Comparison of ENCODE assay signal across 11 cellular contexts in the genomic region with DNA sequence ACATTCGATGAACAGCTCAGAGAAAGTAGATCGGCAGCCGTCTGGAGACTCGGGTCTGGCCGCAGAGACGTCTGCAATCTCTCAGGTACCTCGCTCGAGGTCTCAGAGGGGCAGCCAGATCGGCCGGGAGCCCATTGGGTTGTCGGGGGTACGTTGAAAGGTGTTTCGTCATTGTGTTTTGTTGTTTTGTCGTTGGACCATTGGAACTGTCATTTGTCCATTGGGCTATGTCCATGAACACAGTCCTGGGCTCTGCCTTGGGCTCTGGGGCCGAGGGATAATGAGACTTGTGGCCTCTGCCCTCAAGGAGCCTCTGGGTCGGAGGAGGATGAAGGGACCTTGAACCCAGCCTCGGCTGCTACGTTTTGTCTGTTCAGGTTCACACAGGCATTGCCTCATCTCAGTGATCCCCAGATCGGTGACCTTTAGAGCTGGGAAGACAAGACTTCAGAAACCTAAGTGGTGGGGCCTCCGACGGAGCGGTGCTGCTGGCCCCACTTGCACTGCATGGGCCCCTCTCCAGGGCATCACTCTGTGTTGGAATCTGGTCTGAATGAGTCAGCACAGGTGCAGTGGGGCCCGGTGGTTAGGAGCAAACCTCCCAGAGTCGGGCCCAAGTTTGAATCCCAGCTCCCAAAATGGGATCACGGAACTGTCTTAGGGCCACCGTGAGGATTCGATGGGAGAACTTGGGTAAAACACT. TPM values are rescaled to one million over a fixed set of nuclear protein-coding genes. Genes with fewer than 3 reads are reported as not detected.
A peak's percentile ranks its signal among the peaks of the same experiment; 100 is the strongest.
DNase-seq lines count a peak whose midpoint lies in the region; ATAC-seq, FAIRE-seq and TF ChIP-seq lines count a peak whose summit lies in the region.
"Had no signal": no experiment of that assay in that cellular context is flagged by ENCODE, and none has a peak within 500 bp of the region (broad histone marks: within the 10 kb centered on the region; RNA-seq: fewer than 3 reads in every experiment).

No MANE protein-coding gene starts in this region.

- H3K27me3 ChIP-seq in MM.1S (replicated peaks; ENCODE audit: insufficient read depth, low read length) (no peaks in the 10 kb centered on the region), transverse colon (no peaks in the 10 kb centered on the region)
- H3K27me3 ChIP-seq: MG63 had no signal

- no peak overlapping the region for H3K4me3 Mint-ChIP-seq in brain
- H3K4me3 Mint-ChIP-seq in nephron: no peak overlapping the region
- H3K4me3 Mint-ChIP-seq: HFFc6 had no signal

- H3K9me3 ChIP-seq in MM.1S (replicated peaks; ENCODE audit: insufficient read depth, low read length) (no peaks in the 10 kb centered on the region), transverse colon (no peaks in the 10 kb centered on the region), kidney (ENCODE audit: control insufficient read depth in 1 of 2, low read length in 2 of 2) (no peaks in the 10 kb centered on the region)
- H3K9me3 ChIP-seq: MG63 had no signal

- peak overlapping the region; percentile 24; the same call in 1 of the 2 replicates for H3K4me2 ChIP-seq in MM.1S (ENCODE audit: low read depth, low read length)

- H3K79me2 ChIP-seq in MM.1S (ENCODE audit: low read length): no peaks in the 10 kb centered on the region

- H3K27me3 Mint-ChIP-seq in brain (no peaks in the 10 kb centered on the region), nephron (ENCODE audit: low read depth) (no peaks in the 10 kb centered on the region)

- no peaks in the 10 kb centered on the region for H3F3A ChIP-seq in MM.1S (ENCODE audit: insufficient read depth, low read length)

- FAIRE-seq in kidney (lab: Jason Lieb, UNC): no peak

- H3K4me1 Mint-ChIP-seq in brain (peaks cover 8% of the 10 kb centered on the region), nephron (peaks cover 6% of the 10 kb centered on the region)

- no peak for TF ChIP-seq CTCF in MM.1S (IDR thresholded peaks at IDR 0.05; ENCODE audit: low read length)
- no peak for TF ChIP-seq CTCF in brain (conservative IDR thresholded peaks at IDR 0.05)
- no peak for TF ChIP-seq CTCF in nephron (IDR thresholded peaks at IDR 0.05; ENCODE audit: unreplicated experiment in 3 of 3)
- no peak for TF ChIP-seq CTCF in transverse colon (IDR thresholded peaks at IDR 0.05)
- TF ChIP-seq CTCF in kidney (IDR thresholded peaks at IDR 0.05; ENCODE audit: borderline replicate concordance, extremely low read depth, insufficient read depth): no peak

- whole genome bisulfite sequencing in transverse colon (ENCODE audit: low coverage in 1 of 2), 2 donors: 92% methylated on average over 27 of the region's 27 CpGs; no CpG with 5 or more reads in 1 of the 2 donors

- no peak overlapping the region for H3K27ac ChIP-seq in MM.1S (ENCODE audit: low read length)
- H3K27ac ChIP-seq in transverse colon: peak overlapping the region in 3 of 4 donors; percentile 7 to 20 (median 8)
- H3K27ac ChIP-seq in kidney (ENCODE audit: low read depth in 2 of 2, low read length in 2 of 2): peak overlapping the region in 1 of 2 donors; percentile 34
- H3K27ac ChIP-seq: PC-9 had no signal

- ATAC-seq in HG03196 (IDR thresholded peaks at IDR 0.05; ENCODE audit: unreplicated experiment) (no peak), GM18502 (IDR thresholded peaks at IDR 0.05; ENCODE audit: poor library complexity, unreplicated experiment) (no peak)

- no peak for DNase-seq in MM.1S
- DNase-seq in transverse colon: no peak
- no peak for DNase-seq in kidney
- DNase-seq: DMS 273 treated with DMSO at 0.1 percent for 48 hours had no signal

- no peak for TF ChIP-seq POLR2A in transverse colon (IDR thresholded peaks at IDR 0.05)

- H3K36me3 Mint-ChIP-seq in brain (peaks cover 55% of the 10 kb centered on the region), nephron (ENCODE audit: low read depth) (peaks cover 33% of the 10 kb centered on the region)

- H3K36me3 ChIP-seq in MM.1S (replicated peaks; ENCODE audit: insufficient read depth, low read length) (no peaks in the 10 kb centered on the region), transverse colon (no peaks in the 10 kb centered on the region), kidney (ENCODE audit: control insufficient read depth in 1 of 2, insufficient read depth in 2 of 2, low read length in 2 of 2) (peaks cover 2 to 19% of the 10 kb centered on the region in 2 donors)
- H3K36me3 ChIP-seq: MG63 had no signal

- intact Hi-C loops in transverse colon (cut with DNase I; ENCODE audit: low total_unique reads): loop anchor here (2.0 kb wide), 1 partner anchor 68 kb away; no protein-coding TSS in a partner anchor
- intact Hi-C loops in kidney (cut with DNase I): loop anchor here (5.0 kb wide), 1 partner anchor 67 kb away; no protein-coding TSS in a partner anchor

- H3K9me2 ChIP-seq in MM.1S (replicated peaks; ENCODE audit: insufficient read depth, low read length): no peaks in the 10 kb centered on the region

- H2AFZ ChIP-seq in MM.1S (ENCODE audit: low read length): no peak overlapping the region

- H3K4me1 ChIP-seq in MM.1S (ENCODE audit: low read length): no peaks in the 10 kb centered on the region
- H3K4me1 ChIP-seq in transverse colon: peaks cover 12 to 49% (median 30%) of the 10 kb centered on the region in 4 donors
- H3K4me1 ChIP-seq in kidney (ENCODE audit: control insufficient read depth in 1 of 2, insufficient read depth in 1 of 2, low read depth in 1 of 2, low read length in 2 of 2): peaks cover 17 to 21% of the 10 kb centered on the region in 2 donors

- no peaks in the 10 kb centered on the region for H4K20me1 ChIP-seq in MM.1S (ENCODE audit: insufficient read depth, low read length)

- no peak overlapping the region for H3K4me3 ChIP-seq in MM.1S (ENCODE audit: low read length)
- H3K4me3 ChIP-seq in transverse colon: no peak overlapping the region
- no peak overlapping the region for H3K4me3 ChIP-seq in kidney (ENCODE audit: low read length in 2 of 2)
- H3K4me3 ChIP-seq: MG63, PC-9 had no signal

- in situ Hi-C loops in transverse colon (cut with MboI; ENCODE audit: low pct_ligation_motif_present in 1 of 4, low pct_unique_long_range_greater_than_20kb in 1 of 4, low sequenced_read_pairs in 3 of 4): loop anchor here (5.0 to 10.0 kb wide), 4 partner anchors 67 to 140 kb away; no protein-coding TSS in a partner anchor

- peak overlapping the region in 3 of 5 experiments; percentile 56 to 79 (median 75) for H3K27ac Mint-ChIP-seq in brain
- H3K27ac Mint-ChIP-seq in nephron: peak overlapping the region; percentile 69 to 87 (median 71)

- H3K9me3 Mint-ChIP-seq in brain: no peaks in the 10 kb centered on the region
- no peaks in the 10 kb centered on the region for H3K9me3 Mint-ChIP-seq in nephron
- H3K9me3 Mint-ChIP-seq: HFFc6 had no signal

- H3K9ac ChIP-seq in MM.1S (ENCODE audit: low read length): no peak overlapping the region
- H3K9ac ChIP-seq in kidney (ENCODE audit: low read length in 2 of 2): no peak overlapping the region

- TF ChIP-seq EP300 in transverse colon (IDR thresholded peaks at IDR 0.05; ENCODE audit: low read depth): no peak

RNA-seq across cellular contexts. Expression of a gene that starts 23.6 kb away (rescaled TPM):
- polyA plus RNA-seq in brain (ENCODE audit: insufficient read depth, low read depth, low replicate concordance) (29.1 TPM), kidney (ENCODE audit: insufficient read depth, low read depth, low replicate concordance) (10.9 TPM)
- total RNA-seq in transverse colon (100 to 1,000 TPM in 3 of 4 donors, 10 to 100 TPM in 1; 99.5 to 302 (median 151) TPM), kidney (67.6 TPM)

RNA-seq across cellular contexts. Expression of a gene that starts 33.3 kb away (rescaled TPM):
- polyA plus RNA-seq in brain (ENCODE audit: insufficient read depth, low read depth, low replicate concordance) (24.1 TPM), kidney (ENCODE audit: insufficient read depth, low read depth, low replicate concordance) (6.8 TPM)
- total RNA-seq in transverse colon (1 to 10 TPM in 3 of 4 donors, under 1 TPM in 1; 0.75 to 6.8 (median 6.3) TPM), kidney (22.7 TPM)
